Comparison of ENCODE assay signal across 16 cellular contexts in the genomic region with DNA sequence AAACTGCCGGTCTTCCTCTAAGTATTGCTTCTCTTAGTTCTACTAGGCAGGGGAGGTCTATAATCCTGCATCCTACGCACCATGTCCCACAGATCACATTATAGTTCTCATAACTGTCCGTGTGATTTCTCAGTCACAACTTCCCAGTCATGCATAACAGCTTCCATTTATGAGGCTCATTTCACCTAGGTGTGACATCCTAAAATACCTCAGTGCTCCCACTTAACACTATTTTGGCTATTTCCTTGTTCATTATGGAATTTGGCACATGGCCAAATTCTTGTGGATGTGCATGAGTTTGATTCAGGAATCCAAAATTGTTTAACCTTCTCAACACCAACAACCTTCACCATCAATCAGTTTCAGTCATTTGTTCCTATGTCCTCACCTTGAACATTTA.
DNase-seq lines count a peak whose midpoint lies in the region; ATAC-seq and TF ChIP-seq lines count a peak whose summit lies in the region.
"Had no signal": no experiment of that assay in that cellular context is flagged by ENCODE, and none has a peak within 500 bp of the region (broad histone marks: within the 10 kb centered on the region; RNA-seq: fewer than 3 reads in every experiment).

No MANE protein-coding gene starts in this region.

- ATAC-seq in HG03460 (IDR thresholded peaks at IDR 0.05; ENCODE audit: unreplicated experiment) (no peak), HG03025 (IDR thresholded peaks at IDR 0.05; ENCODE audit: low FRiP score, unreplicated experiment) (no peak)
- ATAC-seq: A549, GM12878 had no signal

- H3K4me3 Mint-ChIP-seq in osteocyte (ENCODE audit: unreplicated experiment): no peak overlapping the region
- H3K4me3 Mint-ChIP-seq: CD4-positive, alpha-beta T cell had no signal

- no peaks in the 10 kb centered on the region for H3K27me3 Mint-ChIP-seq in osteocyte (ENCODE audit: unreplicated experiment)
- H3K27me3 Mint-ChIP-seq: CD4-positive, alpha-beta T cell had no signal

- no peaks in the 10 kb centered on the region for H3K4me1 Mint-ChIP-seq in osteocyte (ENCODE audit: unreplicated experiment)

- no peaks in the 10 kb centered on the region for H3K36me3 Mint-ChIP-seq in osteocyte (ENCODE audit: unreplicated experiment)

- TF ChIP-seq CTCF in epithelial cell of proximal tubule (conservative IDR thresholded peaks at IDR 0.05; ENCODE audit: low read depth, low read length) (no peak), osteocyte (IDR thresholded peaks at IDR 0.05) (no peak)

- peaks cover 17% of the 10 kb centered on the region for H3K9me3 Mint-ChIP-seq in osteocyte (ENCODE audit: unreplicated experiment)

- peak; percentile 4 for DNase-seq in DMS 273 (lab: John Stamatoyannopoulos, UW; ENCODE audit: unreplicated experiment)
- no peak for DNase-seq in DMS 273 treated with DMSO at 0.1 percent for 48 hours (lab: John Stamatoyannopoulos, UW)
- peak; percentile 3 for DNase-seq in NAMALWA (ENCODE audit: low spot score)
- peak; percentile 16 for DNase-seq in epithelial cell of proximal tubule (ENCODE audit: low read depth)
- DNase-seq in osteocyte (ENCODE audit: extremely low spot score, unreplicated experiment): no peak
- DNase-seq: Caco-2; CD4-positive, alpha-beta T cell; DMS53; DND-41; EL; GM23248 had no signal

- no peak overlapping the region for H3K27ac Mint-ChIP-seq in osteocyte (ENCODE audit: unreplicated experiment)
- H3K27ac Mint-ChIP-seq: CD4-positive, alpha-beta T cell had no signal

- no peak overlapping the region for H3K4me3 ChIP-seq in epithelial cell of proximal tubule (ENCODE audit: low read depth, low read length)
- H3K4me3 ChIP-seq: A549, GM12878, GM23248, HAP-1 had no signal

Comparison
In these comparisons a context has a peak if more than half of its experiments do, and no peak if none do; other contexts are left out.
1. DNase-seq: peak in DMS 273 (single experiment), NAMALWA (single experiment) and epithelial cell of proximal tubule (single experiment); none in DMS 273 treated with DMSO at 0.1 percent for 48 hours (single experiment) and osteocyte (single experiment).